23 cellular contexts compared by ENCODE assay signal in genomic region chr4:8549352-8549931, GRCh38. TPM values are rescaled to one million over a fixed set of nuclear protein-coding genes. Genes with fewer than 3 reads are reported as not detected.
"Had no signal": no experiment of that assay in that cellular context is flagged by ENCODE, and none has a peak within 500 bp of the region (broad histone marks: within the 10 kb centered on the region; RNA-seq: fewer than 3 reads in every experiment).

No MANE protein-coding gene starts in this region.

- H3K4me1 ChIP-seq: gastroesophageal sphincter, testis had no signal

- H3K4me1 Mint-ChIP-seq: activated CD8-positive, alpha-beta memory T cell treated with anti-CD3 and anti-CD28 coated beads, Interleukin-2, amount 10 ng/mL, durations not matched to agents 7 days and 5 days; activated naive CD4-positive, alpha-beta T cell treated with anti-CD3 and anti-CD28 coated beads, Interleukin-2, amount 10 ng/mL, durations not matched to agents 7 days and 5 days; activated naive CD8-positive, alpha-beta T cell treated with anti-CD3 and anti-CD28 coated beads, Interleukin-2, amount 50 U/mL, for 24 hours; nephron had no signal

- DNase-seq: activated CD4-positive, alpha-beta T cell treated with anti-CD3 and anti-CD28 coated beads, Interleukin-2, amount 10 ng/mL, durations not matched to agents 7 days and 5 days; activated CD4-positive, CD25-positive, alpha-beta regulatory T cell treated with anti-CD3 and anti-CD28 coated beads, Interleukin-2, amount 50 U/mL, for 72 hours; activated CD8-positive, alpha-beta memory T cell treated with anti-CD3 and anti-CD28 coated beads, Interleukin-2, amount 10 ng/mL, durations not matched to agents 7 days and 5 days; activated CD8-positive, alpha-beta T cell treated with anti-CD3 and anti-CD28 coated beads for 36 hours; activated effector memory CD4-positive, alpha-beta T cell treated with anti-CD3 and anti-CD28 coated beads, Interleukin-2, amount 50 U/mL, for 16 hours; activated naive CD4-positive, alpha-beta T cell treated with anti-CD3 and anti-CD28 coated beads, Interleukin-2, amount 10 ng/mL, durations not matched to agents 7 days and 5 days; activated naive CD8-positive, alpha-beta T cell treated with anti-CD3 and anti-CD28 coated beads, Interleukin-2, amount 50 U/mL, for 24 hours; activated T-cell treated with anti-CD3 and anti-CD28 coated beads for 4 hours; cortex of kidney; nucleus accumbens; stimulated activated CD4-positive, alpha-beta T cell treated with anti-CD3 and anti-CD28 coated beads, Interleukin-2, amount 100 ng/mL, for 48 hours; stimulated activated naive CD4-positive, alpha-beta T cell; T-helper 1 cell; testis; WERI-Rb-1 had no signal

- H3K9me3 Mint-ChIP-seq: activated CD4-positive, alpha-beta T cell treated with anti-CD3 and anti-CD28 coated beads, Interleukin-2, amount 10 ng/mL, durations not matched to agents 7 days and 5 days; activated CD8-positive, alpha-beta T cell treated with anti-CD3 and anti-CD28 coated beads for 36 hours; activated naive CD8-positive, alpha-beta T cell treated with anti-CD3 and anti-CD28 coated beads, Interleukin-2, amount 50 U/mL, for 24 hours; nephron had no signal

- H3K4me2 ChIP-seq: smooth muscle cell had no signal

- H3K36me3 Mint-ChIP-seq: activated CD8-positive, alpha-beta memory T cell treated with anti-CD3 and anti-CD28 coated beads, Interleukin-2, amount 10 ng/mL, durations not matched to agents 7 days and 5 days; activated naive CD4-positive, alpha-beta T cell treated with anti-CD3 and anti-CD28 coated beads, Interleukin-2, amount 10 ng/mL, durations not matched to agents 7 days and 5 days had no signal

- H3K27me3 Mint-ChIP-seq: activated CD4-positive, alpha-beta T cell treated with anti-CD3 and anti-CD28 coated beads, Interleukin-2, amount 10 ng/mL, durations not matched to agents 7 days and 5 days; activated CD8-positive, alpha-beta memory T cell treated with anti-CD3 and anti-CD28 coated beads, Interleukin-2, amount 10 ng/mL, durations not matched to agents 7 days and 5 days; activated CD8-positive, alpha-beta T cell treated with anti-CD3 and anti-CD28 coated beads for 36 hours; activated naive CD4-positive, alpha-beta T cell treated with anti-CD3 and anti-CD28 coated beads, Interleukin-2, amount 10 ng/mL, durations not matched to agents 7 days and 5 days; activated naive CD8-positive, alpha-beta T cell treated with anti-CD3 and anti-CD28 coated beads, Interleukin-2, amount 50 U/mL, for 24 hours had no signal

- H3K27me3 ChIP-seq: testis had no signal

- H3K9me3 ChIP-seq: gastroesophageal sphincter, testis had no signal

- H3K27ac ChIP-seq: gastroesophageal sphincter, testis, WERI-Rb-1 had no signal

- H3K27ac Mint-ChIP-seq: activated CD4-positive, alpha-beta T cell treated with anti-CD3 and anti-CD28 coated beads, Interleukin-2, amount 10 ng/mL, durations not matched to agents 7 days and 5 days; activated CD8-positive, alpha-beta memory T cell treated with anti-CD3 and anti-CD28 coated beads, Interleukin-2, amount 10 ng/mL, durations not matched to agents 7 days and 5 days; activated CD8-positive, alpha-beta T cell treated with anti-CD3 and anti-CD28 coated beads for 36 hours; activated naive CD4-positive, alpha-beta T cell treated with anti-CD3 and anti-CD28 coated beads, Interleukin-2, amount 10 ng/mL, durations not matched to agents 7 days and 5 days; activated naive CD8-positive, alpha-beta T cell treated with anti-CD3 and anti-CD28 coated beads, Interleukin-2, amount 50 U/mL, for 24 hours; nephron had no signal

- H3K4me3 ChIP-seq: gastroesophageal sphincter, smooth muscle cell, testis had no signal

- H3K4me3 Mint-ChIP-seq: activated CD4-positive, alpha-beta T cell treated with anti-CD3 and anti-CD28 coated beads, Interleukin-2, amount 10 ng/mL, durations not matched to agents 7 days and 5 days; activated CD8-positive, alpha-beta memory T cell treated with anti-CD3 and anti-CD28 coated beads, Interleukin-2, amount 10 ng/mL, durations not matched to agents 7 days and 5 days; activated CD8-positive, alpha-beta T cell treated with anti-CD3 and anti-CD28 coated beads for 36 hours; activated naive CD4-positive, alpha-beta T cell treated with anti-CD3 and anti-CD28 coated beads, Interleukin-2, amount 10 ng/mL, durations not matched to agents 7 days and 5 days; activated naive CD8-positive, alpha-beta T cell treated with anti-CD3 and anti-CD28 coated beads, Interleukin-2, amount 50 U/mL, for 24 hours; nephron had no signal

- H3K36me3 ChIP-seq: gastroesophageal sphincter, WERI-Rb-1 had no signal

- ATAC-seq: activated CD8-positive, alpha-beta memory T cell treated with anti-CD3 and anti-CD28 coated beads, Interleukin-2, amount 10 ng/mL, durations not matched to agents 7 days and 5 days; activated CD8-positive, alpha-beta T cell treated with anti-CD3 and anti-CD28 coated beads for 36 hours; activated naive CD8-positive, alpha-beta T cell treated with anti-CD3 and anti-CD28 coated beads, Interleukin-2, amount 50 U/mL, for 24 hours; gastroesophageal sphincter; left lobe of liver; sciatic nerve had no signal

RNA-seq across cellular contexts. Expression of gene GPR78, which starts 30.8 kb away (rescaled TPM):
- total RNA-seq: activated CD4-positive, alpha-beta T cell treated with anti-CD3 and anti-CD28 coated beads, Interleukin-2, amount 10 ng/mL, durations not matched to agents 7 days and 5 days; activated CD8-positive, alpha-beta memory T cell treated with anti-CD3 and anti-CD28 coated beads, Interleukin-2, amount 10 ng/mL, durations not matched to agents 7 days and 5 days; activated CD8-positive, alpha-beta T cell treated with anti-CD3 and anti-CD28 coated beads for 36 hours; gastroesophageal sphincter; left lobe of liver; lung microvascular endothelial cell; renal cortical epithelial cell; smooth muscle cell had no signal
- polyA plus RNA-seq: keratinocyte had no signal

RNA-seq across cellular contexts. Expression of gene CPZ, which starts 43.1 kb away (rescaled TPM):
- total RNA-seq: activated CD4-positive, alpha-beta T cell treated with anti-CD3 and anti-CD28 coated beads, Interleukin-2, amount 10 ng/mL, durations not matched to agents 7 days and 5 days; activated CD8-positive, alpha-beta memory T cell treated with anti-CD3 and anti-CD28 coated beads, Interleukin-2, amount 10 ng/mL, durations not matched to agents 7 days and 5 days; activated CD8-positive, alpha-beta T cell treated with anti-CD3 and anti-CD28 coated beads for 36 hours; lung microvascular endothelial cell had no signal
- polyA plus RNA-seq: keratinocyte had no signal
